Comparison of ENCODE assay signal across 15 cellular contexts in the genomic region with DNA sequence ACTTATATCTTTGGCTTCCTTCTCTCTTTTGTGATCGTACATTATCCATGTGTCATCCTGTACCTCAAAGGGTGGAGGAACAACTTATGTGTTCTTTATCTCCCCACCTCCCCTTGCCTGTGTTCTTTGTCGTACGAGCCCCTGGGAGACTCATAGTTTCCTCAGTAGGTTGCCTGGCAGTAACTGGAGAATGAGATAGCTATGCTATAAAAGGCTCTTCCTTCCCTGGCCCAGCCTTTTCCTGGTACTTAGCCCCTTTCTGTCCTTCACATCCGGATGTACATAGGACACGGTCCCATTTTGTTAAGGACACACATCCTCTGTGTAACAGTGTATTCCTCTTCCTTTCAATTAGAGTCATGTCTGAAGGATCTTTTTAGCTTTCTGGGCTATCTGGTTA. TPM values are rescaled to one million over a fixed set of nuclear protein-coding genes. Genes with fewer than 3 reads are reported as not detected.
DNase-seq lines count a peak whose midpoint lies in the region; ATAC-seq, FAIRE-seq and TF ChIP-seq lines count a peak whose summit lies in the region.
"Had no signal": no experiment of that assay in that cellular context is flagged by ENCODE, and none has a peak within 500 bp of the region (broad histone marks: within the 10 kb centered on the region; RNA-seq: fewer than 3 reads in every experiment).

No MANE protein-coding gene starts in this region.

- no peak for ATAC-seq in natural killer cell
- no peak for ATAC-seq in natural killer cell treated with Interleukin-12 subunit alpha and Interleukin-12 subunit beta and Interleukin-15 and Interleukin-18, amount 100 ng/mL, for 72 hours
- peak; percentile 79 for ATAC-seq in activated naive CD8-positive, alpha-beta T cell treated with anti-CD3 and anti-CD28 coated beads, Interleukin-2, amount 50 U/mL, for 24 hours
- ATAC-seq in stimulated activated naive CD8-positive, alpha-beta T cell treated with anti-CD3 and anti-CD28 coated beads, Interleukin-15, Interleukin-2, amounts not matched to agents 100 U/mL and 50 U/mL, for 24 hours = peak; percentile 76

- DNase-seq in natural killer cell (no peak), immature natural killer cell (no peak), RCC 7860 (ENCODE audit: low spot score) (no peak), DMS153 treated with DMSO at 0.1 percent for 48 hours (lab: John Stamatoyannopoulos, UW; ENCODE audit: unreplicated experiment) (no peak), T1000 (lab: John Stamatoyannopoulos, UW) (no peak)
- DNase-seq in natural killer cell treated with Interleukin-12 subunit alpha and Interleukin-12 subunit beta and Interleukin-15 and Interleukin-18, amount 100 ng/mL, for 72 hours (ENCODE audit: low spot score) = no peak
- no peak for DNase-seq in activated naive CD8-positive, alpha-beta T cell treated with anti-CD3 and anti-CD28 coated beads, Interleukin-2, amount 50 U/mL, for 24 hours
- DNase-seq in stimulated activated naive CD8-positive, alpha-beta T cell treated with anti-CD3 and anti-CD28 coated beads, Interleukin-15, Interleukin-2, amounts not matched to agents 100 U/mL and 50 U/mL, for 24 hours = peak; percentile 33
- DNase-seq: activated CD4-positive, CD25-positive, alpha-beta regulatory T cell treated with anti-CD3 and anti-CD28 coated beads, Interleukin-2, amount 50 U/mL, for 72 hours; cortex of kidney; NCI-H1436 treated with DMSO at 0.1 percent for 48 hours; NCI-H774; ovary; stomach had no signal

- intact Hi-C loops in natural killer cell (cut with micrococcal nuclease) = no loop called here

- peak overlapping the region; percentile 11 to 25 for H3K27ac Mint-ChIP-seq in natural killer cell
- peak overlapping the region in 1 of 2 donors; percentile 76 for H3K27ac Mint-ChIP-seq in natural killer cell treated with Interleukin-12 subunit alpha and Interleukin-12 subunit beta and Interleukin-15 and Interleukin-18, amount 100 ng/mL, for 72 hours
- peak overlapping the region; percentile 93 for H3K27ac Mint-ChIP-seq in activated naive CD8-positive, alpha-beta T cell treated with anti-CD3 and anti-CD28 coated beads, Interleukin-2, amount 50 U/mL, for 24 hours
- H3K27ac Mint-ChIP-seq in immature natural killer cell = peak overlapping the region in 5 of 6 donors; percentile 9 to 56 (median 25)

- H3K27me3 Mint-ChIP-seq in natural killer cell (ENCODE audit: low read depth in 2 of 2) = no peaks in the 10 kb centered on the region
- no peaks in the 10 kb centered on the region for H3K27me3 Mint-ChIP-seq in natural killer cell treated with Interleukin-12 subunit alpha and Interleukin-12 subunit beta and Interleukin-15 and Interleukin-18, amount 100 ng/mL, for 72 hours
- H3K27me3 Mint-ChIP-seq in activated naive CD8-positive, alpha-beta T cell treated with anti-CD3 and anti-CD28 coated beads, Interleukin-2, amount 50 U/mL, for 24 hours = no peaks in the 10 kb centered on the region
- no peaks in the 10 kb centered on the region for H3K27me3 Mint-ChIP-seq in immature natural killer cell (ENCODE audit: low read depth in 3 of 3)

- H3K36me3 Mint-ChIP-seq in natural killer cell (no peaks in the 10 kb centered on the region), immature natural killer cell (no peaks in the 10 kb centered on the region)
- no peaks in the 10 kb centered on the region for H3K36me3 Mint-ChIP-seq in natural killer cell treated with Interleukin-12 subunit alpha and Interleukin-12 subunit beta and Interleukin-15 and Interleukin-18, amount 100 ng/mL, for 72 hours
- H3K36me3 Mint-ChIP-seq in activated naive CD8-positive, alpha-beta T cell treated with anti-CD3 and anti-CD28 coated beads, Interleukin-2, amount 50 U/mL, for 24 hours (ENCODE audit: low read depth) = peaks cover 2% of the 10 kb centered on the region

- peaks cover 67 to 72% of the 10 kb centered on the region in 2 donors for H3K4me1 Mint-ChIP-seq in natural killer cell
- H3K4me1 Mint-ChIP-seq in natural killer cell treated with Interleukin-12 subunit alpha and Interleukin-12 subunit beta and Interleukin-15 and Interleukin-18, amount 100 ng/mL, for 72 hours (ENCODE audit: low read depth in 2 of 2) = peaks cover 39 to 57% of the 10 kb centered on the region in 2 donors
- peaks cover 81% of the 10 kb centered on the region for H3K4me1 Mint-ChIP-seq in activated naive CD8-positive, alpha-beta T cell treated with anti-CD3 and anti-CD28 coated beads, Interleukin-2, amount 50 U/mL, for 24 hours
- H3K4me1 Mint-ChIP-seq in immature natural killer cell = peaks cover 67 to 96% of the 10 kb centered on the region in 2 donors

- H3K4me3 Mint-ChIP-seq in natural killer cell = no peak overlapping the region
- no peak overlapping the region for H3K4me3 Mint-ChIP-seq in natural killer cell treated with Interleukin-12 subunit alpha and Interleukin-12 subunit beta and Interleukin-15 and Interleukin-18, amount 100 ng/mL, for 72 hours
- H3K4me3 Mint-ChIP-seq in activated naive CD8-positive, alpha-beta T cell treated with anti-CD3 and anti-CD28 coated beads, Interleukin-2, amount 50 U/mL, for 24 hours = peak overlapping the region; percentile 38
- H3K4me3 Mint-ChIP-seq in immature natural killer cell = peak overlapping the region in 3 of 5 donors; percentile 5 to 36 (median 28)

- FAIRE-seq in RCC 7860 (lab: Jason Lieb, UNC) = no peak
- FAIRE-seq: G401.6 had no signal

- TF ChIP-seq CTCF in natural killer cell (IDR thresholded peaks at IDR 0.05) = no peak

- no peaks in the 10 kb centered on the region for H3K9me3 Mint-ChIP-seq in natural killer cell
- H3K9me3 Mint-ChIP-seq in natural killer cell treated with Interleukin-12 subunit alpha and Interleukin-12 subunit beta and Interleukin-15 and Interleukin-18, amount 100 ng/mL, for 72 hours = no peaks in the 10 kb centered on the region
- no peaks in the 10 kb centered on the region for H3K9me3 Mint-ChIP-seq in activated naive CD8-positive, alpha-beta T cell treated with anti-CD3 and anti-CD28 coated beads, Interleukin-2, amount 50 U/mL, for 24 hours
- H3K9me3 Mint-ChIP-seq in immature natural killer cell = no peaks in the 10 kb centered on the region

RNA-seq across cellular contexts. Expression of gene PLCL2, which starts 32.1 kb away (rescaled TPM):
- total RNA-seq in natural killer cell = 10 to 100 TPM; 71.5 to 94.9 (median 84.7) TPM
- total RNA-seq in natural killer cell treated with Interleukin-12 subunit alpha and Interleukin-12 subunit beta and Interleukin-15 and Interleukin-18, amount 100 ng/mL, for 72 hours = 10 to 100 TPM; 12.5 to 17.2 TPM
- polyA plus RNA-seq in immature natural killer cell = 10 to 100 TPM; 56.8 to 85.5 (median 78.9) TPM

Comparison
In these comparisons a context has a peak if more than half of its experiments do, and no peak if none do; other contexts are left out.
1. ATAC-seq: peak in activated naive CD8-positive, alpha-beta T cell treated with anti-CD3 and anti-CD28 coated beads, Interleukin-2, amount 50 U/mL, for 24 hours (single experiment) and stimulated activated naive CD8-positive, alpha-beta T cell treated with anti-CD3 and anti-CD28 coated beads, Interleukin-15, Interleukin-2, amounts not matched to agents 100 U/mL and 50 U/mL, for 24 hours (single experiment); none in natural killer cell (0 of 3) and natural killer cell treated with Interleukin-12 subunit alpha and Interleukin-12 subunit beta and Interleukin-15 and Interleukin-18, amount 100 ng/mL, for 72 hours (0 of 2).
2. H3K4me3 Mint-ChIP-seq: peak in activated naive CD8-positive, alpha-beta T cell treated with anti-CD3 and anti-CD28 coated beads, Interleukin-2, amount 50 U/mL, for 24 hours (single experiment) and immature natural killer cell (3 of 5); none in natural killer cell (single experiment) and natural killer cell treated with Interleukin-12 subunit alpha and Interleukin-12 subunit beta and Interleukin-15 and Interleukin-18, amount 100 ng/mL, for 72 hours (single experiment).